Comparison of ENCODE assay signal across 15 cellular contexts in genomic region chr19:15123031-15123890, GRCh38. TPM values are rescaled to one million over a fixed set of nuclear protein-coding genes. Genes with fewer than 3 reads are reported as not detected.
A peak's percentile ranks its signal among the peaks of the same experiment; 100 is the strongest.
DNase-seq lines count a peak whose midpoint lies in the region; ATAC-seq and TF ChIP-seq lines count a peak whose summit lies in the region.
"Had no signal": no experiment of that assay in that cellular context is flagged by ENCODE, and none has a peak within 500 bp of the region (broad histone marks: within the 10 kb centered on the region; RNA-seq: fewer than 3 reads in every experiment).

No MANE protein-coding gene starts in this region.

- TF ChIP-seq CTCF in RWPE2 (IDR thresholded peaks at IDR 0.05; ENCODE audit: poor library complexity, severe bottlenecking) (no peak), fibroblast of lung (conservative IDR thresholded peaks at IDR 0.05 in 1 of 2, IDR thresholded peaks at IDR 0.05 in 1 of 2; ENCODE audit: low read depth in 1 of 2, low read length in 2 of 2) (no peak)

- H3K9me3 ChIP-seq in RWPE2 (ENCODE audit: severe bottlenecking) = no peaks in the 10 kb centered on the region
- no peaks in the 10 kb centered on the region for H3K9me3 ChIP-seq in fibroblast of lung (ENCODE audit: control insufficient read depth, insufficient read depth, low read depth, low read length)
- no peaks in the 10 kb centered on the region for H3K9me3 ChIP-seq in skeletal muscle satellite cell (replicated peaks; ENCODE audit: low read length)
- H3K9me3 ChIP-seq in HAP-1 = no peaks in the 10 kb centered on the region
- H3K9me3 ChIP-seq: pancreas had no signal

- no peaks in the 10 kb centered on the region for H4K20me1 ChIP-seq in fibroblast of lung (ENCODE audit: control insufficient read depth, extremely low read depth, insufficient read depth, low read length)

- H3K4me1 ChIP-seq in RWPE2 (ENCODE audit: insufficient read depth, poor library complexity, severe bottlenecking) = peaks cover 4% of the 10 kb centered on the region
- H3K4me1 ChIP-seq in fibroblast of lung (ENCODE audit: control insufficient read depth, extremely low read depth, insufficient read depth, low read length) = peaks cover 8% of the 10 kb centered on the region
- H3K4me1 ChIP-seq in skeletal muscle satellite cell (ENCODE audit: control insufficient read depth, insufficient read depth, low read length) = peaks cover 20% of the 10 kb centered on the region
- peaks cover 13% of the 10 kb centered on the region for H3K4me1 ChIP-seq in HAP-1

- no peaks in the 10 kb centered on the region for H3K27me3 Mint-ChIP-seq in T-helper 2 cell treated with Interferon-gamma antibody and Interleukin-4, amounts not matched to agents 5 μg/mL and 100 μg/mL, for 36 hours (ENCODE audit: low read depth)

- in situ Hi-C loops in HAP-1 (cut with MboI; ENCODE audit: low sequenced_read_pairs) = no loop called here

- no peak overlapping the region for H3K27ac ChIP-seq in RWPE2 (ENCODE audit: poor library complexity, severe bottlenecking)
- H3K27ac ChIP-seq in fibroblast of lung (ENCODE audit: insufficient read depth, low read length) = no peak overlapping the region

- H3K27ac Mint-ChIP-seq in T-helper 2 cell treated with Interferon-gamma antibody and Interleukin-4, amounts not matched to agents 5 μg/mL and 100 μg/mL, for 36 hours = no peak overlapping the region

- DNase-seq in T-helper 2 cell treated with Interferon-gamma antibody and Interleukin-4, amounts not matched to agents 5 μg/mL and 100 μg/mL, for 36 hours (ENCODE audit: low spot score) = no peak
- DNase-seq in T-helper 2 cell = no peak
- peak; percentile 38 for DNase-seq in RWPE2 (ENCODE audit: low spot score)
- DNase-seq in fibroblast of lung (ENCODE audit: low read depth in 2 of 2) = no peak
- no peak for DNase-seq in HAP-1 (ENCODE audit: low spot score in 2 of 2)
- DNase-seq in stimulated activated CD4-positive, alpha-beta T cell treated with anti-CD3 and anti-CD28 coated beads, Interleukin-4, amount 100 ng/mL, for 1 hour = no peak
- DNase-seq: 8988T, activated gamma-delta T cell, NCI-H526 had no signal

- H3K36me3 Mint-ChIP-seq in T-helper 2 cell treated with Interferon-gamma antibody and Interleukin-4, amounts not matched to agents 5 μg/mL and 100 μg/mL, for 36 hours (ENCODE audit: low read depth) = peaks cover 39% of the 10 kb centered on the region

- H3K27me3 ChIP-seq in RWPE2 (ENCODE audit: insufficient read depth, poor library complexity, severe bottlenecking) (no peaks in the 10 kb centered on the region), fibroblast of lung (ENCODE audit: control insufficient read depth, insufficient read depth, low read length) (no peaks in the 10 kb centered on the region), skeletal muscle satellite cell (ENCODE audit: control insufficient read depth, insufficient read depth, low read length) (no peaks in the 10 kb centered on the region), HAP-1 (ENCODE audit: low read depth) (no peaks in the 10 kb centered on the region)
- H3K27me3 ChIP-seq: pancreas had no signal

- peaks cover 16% of the 10 kb centered on the region for H3K79me2 ChIP-seq in fibroblast of lung (ENCODE audit: control insufficient read depth, insufficient read depth, low read length)

- H3K4me2 ChIP-seq in fibroblast of lung (ENCODE audit: extremely low read depth, insufficient read depth, low read length) (peak overlapping the region; percentile 81), skeletal muscle satellite cell (ENCODE audit: low read length) (peak overlapping the region; percentile 88)

- H3K9ac ChIP-seq in fibroblast of lung (ENCODE audit: insufficient read depth, low read length) = no peak overlapping the region
- H3K9ac ChIP-seq in skeletal muscle satellite cell (ENCODE audit: low read depth, low read length) = no peak overlapping the region

- H2AFZ ChIP-seq in fibroblast of lung (ENCODE audit: low read length) = no peak overlapping the region

- H3K36me3 ChIP-seq in RWPE2 (ENCODE audit: low read depth) (peaks cover 46% of the 10 kb centered on the region), fibroblast of lung (ENCODE audit: control insufficient read depth, insufficient read depth, low read length) (peaks cover 17% of the 10 kb centered on the region), skeletal muscle satellite cell (ENCODE audit: insufficient read depth, low read length) (peaks cover 37% of the 10 kb centered on the region), HAP-1 (replicated peaks) (peaks cover 35% of the 10 kb centered on the region)

- no peaks in the 10 kb centered on the region for H3K9me3 Mint-ChIP-seq in T-helper 2 cell treated with Interferon-gamma antibody and Interleukin-4, amounts not matched to agents 5 μg/mL and 100 μg/mL, for 36 hours

- H3K4me1 Mint-ChIP-seq in T-helper 2 cell treated with Interferon-gamma antibody and Interleukin-4, amounts not matched to agents 5 μg/mL and 100 μg/mL, for 36 hours (ENCODE audit: low read depth) = peaks cover 12% of the 10 kb centered on the region

- no peak overlapping the region for H3K4me3 ChIP-seq in RWPE2 (ENCODE audit: severe bottlenecking)
- H3K4me3 ChIP-seq in fibroblast of lung (replicated peaks in 1 of 4; ENCODE audit: control extremely low read depth in 1 of 4, insufficient read depth in 1 of 4, low read depth in 3 of 4, low read length in 4 of 4) = no peak overlapping the region
- H3K4me3 ChIP-seq in skeletal muscle satellite cell (ENCODE audit: low read length) = no peak overlapping the region
- no peak overlapping the region for H3K4me3 ChIP-seq in HAP-1

- ATAC-seq in RWPE2 (ENCODE audit: low read depth) (no peak), HG02798 (IDR thresholded peaks at IDR 0.05; ENCODE audit: poor library complexity, unreplicated experiment) (no peak)

- peak overlapping the region; percentile 97 for H3K4me3 Mint-ChIP-seq in T-helper 2 cell treated with Interferon-gamma antibody and Interleukin-4, amounts not matched to agents 5 μg/mL and 100 μg/mL, for 36 hours

RNA-seq across cellular contexts. Expression of gene SYDE1, which starts 16.1 kb away (rescaled TPM):
- total RNA-seq in fibroblast of lung = 17.5 and 21.0 TPM in 2 replicates
- 27.9 and 28.6 TPM in 2 replicates for polyA plus RNA-seq in fibroblast of lung
- 49.6 and 51.1 TPM in 2 replicates for polyA plus RNA-seq in fibroblast of lung (2012)
- 60.4 and 72.3 TPM in 2 replicates for polyA minus RNA-seq in fibroblast of lung (ENCODE audit: low replicate concordance)
- total RNA-seq in skeletal muscle satellite cell (2012; rRNA removed) = 27.6 and 44.3 TPM in 2 replicates

RNA-seq across cellular contexts. Expression of gene OR1I1, which starts 41.2 kb away (rescaled TPM):
- not detected in 2 replicates for total RNA-seq in fibroblast of lung
- not detected in 2 replicates for polyA plus RNA-seq in fibroblast of lung
- not detected in 2 replicates for polyA plus RNA-seq in fibroblast of lung (2012)
- not detected in 2 replicates for polyA minus RNA-seq in fibroblast of lung (ENCODE audit: low replicate concordance)
- not detected in 2 replicates for total RNA-seq in skeletal muscle satellite cell (2012; rRNA removed)
- total RNA-seq: Daoy; LHCN-M2; pancreas; T-helper 2 cell treated with Interferon-gamma antibody and Interleukin-4, amounts not matched to agents 100 ng/mL and 5 ng/mL, for 36 hours had no signal
- polyA plus RNA-seq: pancreas had no signal
